In genomic region chr21:45404726-45405270, GRCh38 we compare ENCODE assay signal across 8 cellular contexts. TPM values are rescaled to one million over a fixed set of nuclear protein-coding genes. Genes with fewer than 3 reads are reported as not detected.
DNase-seq lines count a peak whose midpoint lies in the region; ATAC-seq, FAIRE-seq and TF ChIP-seq lines count a peak whose summit lies in the region.

TSS of gene COL18A1 (plus strand) at chr21:45405165. CDS start at chr21:45405231, 66 bp downstream.

- H2AFZ ChIP-seq in ACC112 (ENCODE audit: low read length, unreplicated experiment) (peak within 1 kb of the TSS; percentile 43), endothelial cell of umbilical vein (ENCODE audit: low read depth, low read length) (peak within 1 kb of the TSS; percentile 83)

- peak within 1 kb of the TSS; percentile 96 for H3K9ac ChIP-seq in endothelial cell of umbilical vein (replicated peaks; ENCODE audit: extremely low read depth, insufficient read depth, low read length)

- peak within 1 kb of the TSS; percentile 84 for H3K4me2 ChIP-seq in endothelial cell of umbilical vein (ENCODE audit: insufficient read depth, low read length)

- H3K27me3 ChIP-seq in ACC112 (ENCODE audit: insufficient read depth, low read length) (peaks cover 26% of the 10 kb centered on the region), endothelial cell of umbilical vein (ENCODE audit: control insufficient read depth in 2 of 2, insufficient read depth in 2 of 2, low read length in 2 of 2) (no peaks in the 10 kb centered on the region), stomach (peaks cover 0 to 72% (median 18%) of the 10 kb centered on the region in 3 donors)

- intact Hi-C loops in endothelial cell of umbilical vein (cut with micrococcal nuclease), result loop anchor here (2.0 kb wide), 1 partner anchor 34 kb away; no protein-coding TSS in a partner anchor
- intact Hi-C loops in mucosa of descending colon (cut with DNase I, micrococcal nuclease), result no loop called here
- intact Hi-C loops in stomach (cut with DNase I; ENCODE audit: low total_unique reads), result no loop called here

- H3K4me1 ChIP-seq in ACC112 (ENCODE audit: control insufficient read depth, insufficient read depth, low read length, unreplicated experiment), result no peaks in the 10 kb centered on the region
- H3K4me1 ChIP-seq in endothelial cell of umbilical vein (ENCODE audit: control insufficient read depth, extremely low read depth, insufficient read depth, low read length), result peaks cover 18% of the 10 kb centered on the region
- peaks cover 10% of the 10 kb centered on the region for H3K4me1 ChIP-seq in mucosa of descending colon (ENCODE audit: low read depth)
- peaks cover 9 to 43% (median 32%) of the 10 kb centered on the region in 4 donors for H3K4me1 ChIP-seq in stomach

- no peaks in the 10 kb centered on the region for H3K9me3 ChIP-seq in endothelial cell of umbilical vein (replicated peaks; ENCODE audit: control insufficient read depth, insufficient read depth, low read length)
- H3K9me3 ChIP-seq in mucosa of descending colon, result no peaks in the 10 kb centered on the region
- H3K9me3 ChIP-seq in stomach, result peaks cover 0 to 9% (median 7%) of the 10 kb centered on the region in 4 donors

- DNase-seq in HFF-Myc (ENCODE audit: extremely low read depth, low read depth), result no peak
- peak; percentile 3 to 24 for DNase-seq in activated CD4-positive, alpha-beta T cell treated with anti-CD3 and anti-CD28 coated beads, Interleukin-2, amount 50 U/mL, for 24 hours (ENCODE audit: low read depth in 1 of 2, low spot score in 1 of 2)
- peak; percentile 39 for DNase-seq in endothelial cell of umbilical vein (ENCODE audit: low read depth, low spot score)
- DNase-seq in mucosa of descending colon, result peak; percentile 30 to 57 (median 56)
- DNase-seq in stomach, result peak; percentile 52
- no peak for DNase-seq in superior temporal gyrus (ENCODE audit: extremely low spot score)

- FAIRE-seq in endothelial cell of umbilical vein (lab: Jason Lieb, UNC), result peak; percentile 57

- dilution Hi-C loops in endothelial cell of umbilical vein (cut with MboI; ENCODE audit: extremely low pct_ligation_motif_present, low sequenced_read_pairs), result no loop called here

- no peak for TF ChIP-seq CTCF in HFF-Myc (IDR thresholded peaks at IDR 0.05; ENCODE audit: low read depth, low read length, missing control alignments)
- TF ChIP-seq CTCF in endothelial cell of umbilical vein (IDR thresholded peaks at IDR 0.05; ENCODE audit: extremely low read depth in 1 of 2, insufficient read depth in 1 of 2, low read depth in 1 of 2, low read length in 2 of 2), result no peak
- TF ChIP-seq CTCF in mucosa of descending colon (IDR thresholded peaks at IDR 0.05), result no peak
- no peak for TF ChIP-seq CTCF in stomach (IDR thresholded peaks at IDR 0.05)

- no peak for TF ChIP-seq EP300 in stomach (IDR thresholded peaks at IDR 0.05)

- BruUV-seq in endothelial cell of umbilical vein (replicated peaks; lab: Mats Ljungman, UMichigan), result no TSS peak

- no peaks in the 10 kb centered on the region for H3K79me2 ChIP-seq in ACC112 (ENCODE audit: control insufficient read depth, insufficient read depth, low read length, unreplicated experiment)
- H3K79me2 ChIP-seq in endothelial cell of umbilical vein (ENCODE audit: control insufficient read depth, insufficient read depth, low read length), result peaks cover 43% of the 10 kb centered on the region

- CTCF ChIA-PET in endothelial cell of umbilical vein (lab: Charles Lee), result no interaction called here

- POLR2A ChIA-PET in endothelial cell of umbilical vein (lab: Charles Lee), result no interaction called here

- H4K20me1 ChIP-seq in endothelial cell of umbilical vein (replicated peaks; ENCODE audit: control insufficient read depth, extremely low read depth, insufficient read depth, low read length), result no peaks in the 10 kb centered on the region

- no peaks in the 10 kb centered on the region for H3K9me1 ChIP-seq in endothelial cell of umbilical vein (replicated peaks; ENCODE audit: control insufficient read depth, extremely low read depth, insufficient read depth, low read length)

- no peak within 1 kb of the TSS for H3K27ac ChIP-seq in ACC112 (ENCODE audit: low read depth, low read length)
- H3K27ac ChIP-seq in endothelial cell of umbilical vein (ENCODE audit: insufficient read depth, low read depth, low read length), result peak within 1 kb of the TSS; percentile 95
- peak within 1 kb of the TSS; percentile 64 to 88 (median 81) for H3K27ac ChIP-seq in stomach

- 0 to 2% (median 1%) methylated on average over 1 to 65 of the region's 70 CpGs for WGBS in stomach, 5 donors

- H3K36me3 ChIP-seq in ACC112 (ENCODE audit: insufficient read depth, low read length) (no peaks in the 10 kb centered on the region; the same call in 1 of the 2 replicates), endothelial cell of umbilical vein (ENCODE audit: control insufficient read depth in 2 of 2, extremely low read depth in 1 of 2, insufficient read depth in 2 of 2, low read length in 2 of 2) (peaks cover 0 to 3% of the 10 kb centered on the region in 2 experiments), mucosa of descending colon (ENCODE audit: low read depth) (no peaks in the 10 kb centered on the region), stomach (no peaks in the 10 kb centered on the region)

- ATAC-seq in mucosa of descending colon, result peak; percentile 61
- no peak for ATAC-seq in GM18868 (IDR thresholded peaks at IDR 0.05; ENCODE audit: unreplicated experiment)

- H3K4me3 ChIP-seq in ACC112 (ENCODE audit: low read depth, low read length) (peak within 1 kb of the TSS; percentile 77), HFF-Myc (replicated peaks; ENCODE audit: low read depth, low read length) (peak within 1 kb of the TSS; percentile 57), endothelial cell of umbilical vein (replicated peaks in 1 of 3; ENCODE audit: insufficient read depth in 1 of 3, low read depth in 1 of 3, low read length in 3 of 3) (peak within 1 kb of the TSS; percentile 72 to 87 (median 79)), mucosa of descending colon (no peak within 1 kb of the TSS), stomach (peak within 1 kb of the TSS; percentile 55 to 65 (median 60))

- TF ChIP-seq POLR2A in endothelial cell of umbilical vein (IDR thresholded peaks at IDR 0.05; ENCODE audit: low read depth, low read length), result no peak
- no peak for TF ChIP-seq POLR2A in stomach (IDR thresholded peaks at IDR 0.05)

TF ChIP-seq in endothelial cell of umbilical vein, 7 proteins besides CTCF, POLR2A, EP300 and RAD21:
- TF ChIP-seq POLR2AphosphoS5 (IDR thresholded peaks at IDR 0.05; ENCODE audit: insufficient read depth, low read depth, low read length), result no peak
- no peak for TF ChIP-seq EZH2 (IDR thresholded peaks at IDR 0.05; ENCODE audit: borderline replicate concordance, low read depth, low read length, severe bottlenecking)

RNA-seq across cellular contexts. Expression of gene COL18A1, which starts in this region (rescaled TPM):
- total RNA-seq in endothelial cell of umbilical vein (252 and 274 TPM in 2 replicates), mucosa of descending colon (10 to 100 TPM in 2 of 3 donors, 1 to 10 TPM in 1; 4.6 to 46.9 (median 21.3) TPM), stomach (100 to 1,000 TPM in 1 of 5 donors, 10 to 100 TPM in 4; 19.8 to 212 (median 34.9) TPM)
- polyA plus RNA-seq in endothelial cell of umbilical vein (198 and 296 TPM in 2 replicates), stomach (10 to 100 TPM; 20.0 to 34.3 (median 20.7) TPM)
- 141 and 210 TPM in 2 replicates for polyA plus RNA-seq in endothelial cell of umbilical vein (2011; cell fraction: cytosol; rRNA removed)
- 261 and 289 TPM in 2 replicates for polyA plus RNA-seq in endothelial cell of umbilical vein (2011; cell fraction: nucleus; rRNA removed)
- polyA plus RNA-seq in endothelial cell of umbilical vein (2012), result 99.3 and 197 TPM in 2 replicates
- polyA minus RNA-seq in endothelial cell of umbilical vein, result 51.4 and 59.0 TPM in 2 replicates
- polyA minus RNA-seq in endothelial cell of umbilical vein (2011; cell fraction: cytosol; rRNA and poly(A)+ RNA removed), result not detected
- 37.0 and 65.1 TPM in 2 replicates for polyA minus RNA-seq in endothelial cell of umbilical vein (2011; cell fraction: nucleus; rRNA and poly(A)+ RNA removed)

Comparison
In these comparisons a context has a peak if more than half of its experiments do, and no peak if none do; other contexts are left out.
1. DNase-seq: peak in activated CD4-positive, alpha-beta T cell treated with anti-CD3 and anti-CD28 coated beads, Interleukin-2, amount 50 U/mL, for 24 hours (2 of 2), endothelial cell of umbilical vein (single experiment), mucosa of descending colon (3 of 3) and stomach (single experiment); none in HFF-Myc (single experiment) and superior temporal gyrus (single experiment).